1 cellular context compared by ENCODE assay signal in genomic region chr2:20106746-20107145, GRCh38.
A peak's percentile ranks its signal among the peaks of the same experiment; 100 is the strongest.
TF ChIP-seq lines count a peak whose summit lies in the region.

No MANE protein-coding gene starts in this region.

TF ChIP-seq in HepG2, 621 proteins besides CTCF, POLR2A, EP300 and RAD21 (continued from another document and continues in another):
- no peak for TF ChIP-seq ATF1 (CRISPR knock-in tag; IDR thresholded peaks at IDR 0.05)
- TF ChIP-seq ARID2 (CRISPR knock-in tag; IDR thresholded peaks at IDR 0.05; ENCODE audit: borderline replicate concordance): no peak
- TF ChIP-seq ZNF75D (CRISPR knock-in tag; IDR thresholded peaks at IDR 0.05; ENCODE audit: borderline replicate concordance): no peak
- TF ChIP-seq ZNF841 (CRISPR knock-in tag; IDR thresholded peaks at IDR 0.05; ENCODE audit: borderline replicate concordance): no peak
- no peak for TF ChIP-seq RBAK (CRISPR knock-in tag; IDR thresholded peaks at IDR 0.05)
- TF ChIP-seq ZNF225 (CRISPR knock-in tag; IDR thresholded peaks at IDR 0.05): 0 out of 2 replicates have a peak, but pooled peaks have one; percentile 26
- no peak for TF ChIP-seq ELK4 (CRISPR knock-in tag; IDR thresholded peaks at IDR 0.05; ENCODE audit: borderline replicate concordance)
- no peak for TF ChIP-seq IRF2 (CRISPR knock-in tag; IDR thresholded peaks at IDR 0.05)
- no peak for TF ChIP-seq ZNF615 (CRISPR knock-in tag; IDR thresholded peaks at IDR 0.05; ENCODE audit: borderline replicate concordance)
- no peak for TF ChIP-seq FOXK1 (CRISPR knock-in tag; IDR thresholded peaks at IDR 0.05; ENCODE audit: borderline replicate concordance, low read depth)
- 0 out of 2 replicates have a peak, but pooled peaks have one; percentile 45 for TF ChIP-seq FOXO4 (CRISPR knock-in tag; conservative IDR thresholded peaks at IDR 0.05)
- no peak for TF ChIP-seq ZBTB26 (CRISPR knock-in tag; IDR thresholded peaks at IDR 0.05; ENCODE audit: borderline replicate concordance)
- no peak for TF ChIP-seq ZNF30 (CRISPR knock-in tag; IDR thresholded peaks at IDR 0.05)
- TF ChIP-seq PCBP1 (IDR thresholded peaks at IDR 0.05; ENCODE audit: borderline replicate concordance, low read depth, low read length): no peak
- peak; percentile 33; the same call in 1 of the 2 replicates for TF ChIP-seq HOXA3 (CRISPR knock-in tag; IDR thresholded peaks at IDR 0.05)
- TF ChIP-seq PATZ1 (CRISPR knock-in tag; IDR thresholded peaks at IDR 0.05): no peak
- no peak for TF ChIP-seq REXO4 (CRISPR knock-in tag; IDR thresholded peaks at IDR 0.05; ENCODE audit: borderline replicate concordance)
- TF ChIP-seq ZNF713 (CRISPR knock-in tag; IDR thresholded peaks at IDR 0.05): no peak
- TF ChIP-seq ZNF737 (CRISPR knock-in tag; IDR thresholded peaks at IDR 0.05; ENCODE audit: borderline replicate concordance): no peak
- TF ChIP-seq ZNF234 (CRISPR knock-in tag; conservative IDR thresholded peaks at IDR 0.05): no peak
- TF ChIP-seq AGO1 (IDR thresholded peaks at IDR 0.05; ENCODE audit: low read depth, low read length, poor library complexity, severe bottlenecking): no peak
- peak; percentile 42; the same call in 1 of the 2 replicates for TF ChIP-seq ZFP91 (CRISPR knock-in tag; IDR thresholded peaks at IDR 0.05; ENCODE audit: borderline replicate concordance)
- TF ChIP-seq SPEN (CRISPR knock-in tag; IDR thresholded peaks at IDR 0.05; ENCODE audit: low read depth): no peak
- TF ChIP-seq FOSL1 (CRISPR knock-in tag; IDR thresholded peaks at IDR 0.05; ENCODE audit: borderline replicate concordance): no peak
- TF ChIP-seq ZNF383 (CRISPR knock-in tag; IDR thresholded peaks at IDR 0.05; ENCODE audit: borderline replicate concordance): no peak
- no peak for TF ChIP-seq AKNA (CRISPR knock-in tag; IDR thresholded peaks at IDR 0.05; ENCODE audit: borderline replicate concordance)
- no peak for TF ChIP-seq DR1 (CRISPR knock-in tag; IDR thresholded peaks at IDR 0.05)
- no peak for TF ChIP-seq ZNF607 (CRISPR knock-in tag; IDR thresholded peaks at IDR 0.05; ENCODE audit: borderline replicate concordance)
- no peak for TF ChIP-seq HMGA1 (CRISPR knock-in tag; conservative IDR thresholded peaks at IDR 0.05)
- TF ChIP-seq ZXDC (CRISPR knock-in tag; IDR thresholded peaks at IDR 0.05): no peak
- no peak for TF ChIP-seq GABPA (IDR thresholded peaks at IDR 0.05; ENCODE audit: low read depth, low read length)
- TF ChIP-seq GABPA (CRISPR knock-in tag; IDR thresholded peaks at IDR 0.05; ENCODE audit: low read depth): no peak
- TF ChIP-seq HOXA9 (CRISPR knock-in tag; IDR thresholded peaks at IDR 0.05; ENCODE audit: borderline replicate concordance): no peak
- TF ChIP-seq MXD3 (CRISPR knock-in tag; IDR thresholded peaks at IDR 0.05): no peak
- no peak for TF ChIP-seq RORA (CRISPR knock-in tag; IDR thresholded peaks at IDR 0.05)
- no peak for TF ChIP-seq ELF1 (CRISPR knock-in tag; IDR thresholded peaks at IDR 0.05)
- no peak for TF ChIP-seq ZNF232 (CRISPR knock-in tag; IDR thresholded peaks at IDR 0.05; ENCODE audit: borderline replicate concordance)
- TF ChIP-seq NCOA2 (CRISPR knock-in tag; IDR thresholded peaks at IDR 0.05): no peak
- no peak for TF ChIP-seq TEAD2 (CRISPR knock-in tag; IDR thresholded peaks at IDR 0.05)
- no peak for TF ChIP-seq KDM1A (CRISPR knock-in tag; IDR thresholded peaks at IDR 0.05)
- TF ChIP-seq MEF2D (CRISPR knock-in tag; IDR thresholded peaks at IDR 0.05): no peak
- no peak for TF ChIP-seq SALL1 (CRISPR knock-in tag; IDR thresholded peaks at IDR 0.05)
- TF ChIP-seq RFXANK (CRISPR knock-in tag; IDR thresholded peaks at IDR 0.05): no peak
- no peak for TF ChIP-seq TAF1 (CRISPR knock-in tag; IDR thresholded peaks at IDR 0.05)
- no peak for TF ChIP-seq THAP7 (CRISPR knock-in tag; IDR thresholded peaks at IDR 0.05)
- no peak for TF ChIP-seq ZNF441 (CRISPR knock-in tag; IDR thresholded peaks at IDR 0.05; ENCODE audit: borderline replicate concordance)
- no peak for TF ChIP-seq ZNF260 (CRISPR knock-in tag; IDR thresholded peaks at IDR 0.05; ENCODE audit: borderline replicate concordance, low read depth)
- TF ChIP-seq ZMAT3 (CRISPR knock-in tag; conservative IDR thresholded peaks at IDR 0.05): no peak
- no peak for TF ChIP-seq NFRKB (IDR thresholded peaks at IDR 0.05)
- TF ChIP-seq PHB2 (IDR thresholded peaks at IDR 0.05; ENCODE audit: partially characterized antibody): no peak
- no peak for TF ChIP-seq MLX (CRISPR knock-in tag; IDR thresholded peaks at IDR 0.05)
